Comparison of ENCODE assay signal across 21 cellular contexts in the genomic region with DNA sequence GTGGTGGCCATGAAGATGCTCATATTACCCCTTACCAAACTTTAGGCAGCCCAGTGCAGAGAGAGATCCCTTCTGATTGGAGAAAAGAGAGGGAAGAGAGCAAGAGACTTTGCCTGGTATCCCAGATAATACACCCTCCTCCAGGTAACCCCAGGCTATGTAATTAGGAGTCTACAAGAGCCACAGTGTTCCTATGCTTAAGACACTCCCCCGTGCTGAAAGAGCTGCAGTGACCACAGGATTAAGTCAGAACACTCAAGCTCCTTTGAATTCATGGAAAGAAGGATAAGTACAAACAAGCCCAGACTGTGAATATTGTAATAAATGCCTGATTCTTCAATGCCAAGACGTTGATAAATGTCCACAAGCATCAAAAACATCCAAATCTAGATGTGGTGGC. TPM values are rescaled to one million over a fixed set of nuclear protein-coding genes. Genes with fewer than 3 reads are reported as not detected.
DNase-seq lines count a peak whose midpoint lies in the region; FAIRE-seq and TF ChIP-seq lines count a peak whose summit lies in the region.
"Had no signal": no experiment of that assay in that cellular context is flagged by ENCODE, and none has a peak within 500 bp of the region (broad histone marks: within the 10 kb centered on the region; RNA-seq: fewer than 3 reads in every experiment).

No MANE protein-coding gene starts in this region.

- no peak overlapping the region for H4K91ac ChIP-seq in H1 (replicated peaks; ENCODE audit: insufficient read length, low read length)

- H2BK15ac ChIP-seq in H1 (ENCODE audit: low read length): no peak overlapping the region

- no peak overlapping the region for H2BK5ac ChIP-seq in H1 (ENCODE audit: low read depth, low read length)

- WGBS in H1 (ENCODE audit: extremely low coverage in 1 of 2, insufficient coverage in 1 of 2, insufficient read length in 1 of 2, insufficient replicate concordance in 2 of 2, low coverage in 1 of 2, low lambda C conversion rate in 2 of 2, missing lambda C conversion rate in 1 of 2), 2 experiments: 88% methylated on average over 2 of the region's 2 CpGs; no CpG with 5 or more reads in 1 of the 2 experiments

- H2AFZ ChIP-seq in OCI-LY3 (ENCODE audit: low read depth, low read length) (peak overlapping the region; percentile 37; the same call in 1 of the 2 replicates), H1 (ENCODE audit: low read length) (peak overlapping the region; percentile 24; the same call in 1 of the 2 replicates)

- no peaks in the 10 kb centered on the region for H4K20me1 ChIP-seq in OCI-LY3 (ENCODE audit: insufficient read depth, low read length)
- no peaks in the 10 kb centered on the region for H4K20me1 ChIP-seq in H1 (replicated peaks in 1 of 2; ENCODE audit: control insufficient read depth in 1 of 2, insufficient read depth in 2 of 2, low read length in 2 of 2)
- H4K20me1 ChIP-seq: BLaER1 had no signal

- no peaks in the 10 kb centered on the region for H3K4me1 ChIP-seq in OCI-LY3 (ENCODE audit: low read length)
- H3K4me1 ChIP-seq in H1 (replicated peaks in 1 of 4; ENCODE audit: control insufficient read depth in 3 of 4, insufficient read depth in 4 of 4, low read length in 3 of 4): no peaks in the 10 kb centered on the region
- H3K4me1 ChIP-seq: BLaER1 had no signal

- H4K5ac ChIP-seq in H1 (ENCODE audit: insufficient read length, low read depth, low read length): no peak overlapping the region

- H3K14ac ChIP-seq in H1 (ENCODE audit: insufficient read length): no peak overlapping the region

- H3K4me2 ChIP-seq in OCI-LY3 (ENCODE audit: low read length) (no peak overlapping the region), H1 (ENCODE audit: insufficient read depth in 1 of 2, low read depth in 2 of 2, low read length in 2 of 2) (no peak overlapping the region)
- H3K4me2 ChIP-seq: BLaER1 had no signal

- no peak overlapping the region for H2BK12ac ChIP-seq in H1 (ENCODE audit: low read depth, low read length)

- no peak overlapping the region for H3K4ac ChIP-seq in H1 (replicated peaks; ENCODE audit: insufficient read length, low read depth, low read length)

- no peak for TF ChIP-seq POLR2A in H1 (IDR thresholded peaks at IDR 0.05; ENCODE audit: control extremely low read depth in 1 of 2, low read depth in 2 of 2, low read length in 2 of 2)

- no peak overlapping the region for H2AK5ac ChIP-seq in H1 (ENCODE audit: low read depth, low read length)

- no peak overlapping the region for H3K56ac ChIP-seq in H1 (replicated peaks; ENCODE audit: insufficient read length, low read depth, low read length)

- no peak for TF ChIP-seq EP300 in H1 (IDR thresholded peaks at IDR 0.05; ENCODE audit: borderline replicate concordance in 1 of 2, low read depth in 2 of 2, low read length in 2 of 2)

- H3K36me3 ChIP-seq in OCI-LY3 (replicated peaks; ENCODE audit: low read depth, low read length) (no peaks in the 10 kb centered on the region), H1 (ENCODE audit: control insufficient read depth in 2 of 4, insufficient read depth in 4 of 4, low read length in 3 of 4) (no peaks in the 10 kb centered on the region)
- H3K36me3 ChIP-seq: BLaER1 had no signal

- H3K79me2 ChIP-seq in OCI-LY3 (ENCODE audit: low read length) (no peaks in the 10 kb centered on the region), H1 (ENCODE audit: control insufficient read depth in 1 of 2, insufficient read depth in 2 of 2, low read length in 2 of 2) (no peaks in the 10 kb centered on the region)

- no peak overlapping the region for H4K8ac ChIP-seq in H1 (ENCODE audit: extremely low read depth, insufficient read depth, low read length)

- TF ChIP-seq RAD21 in H1 (IDR thresholded peaks at IDR 0.05 in 1 of 2, conservative IDR thresholded peaks at IDR 0.05 in 1 of 2; ENCODE audit: low read depth in 2 of 2, low read length in 2 of 2): no peak

- DNase-seq in ELF-1 (ENCODE audit: low read depth, low spot score) (peak; percentile 53), H1 (ENCODE audit: low read depth in 1 of 2, low spot score in 2 of 2) (no peak), islet precursor cell (peak; percentile 75), GM03348 (ENCODE audit: low spot score) (no peak), dermis blood vessel endothelial cell (no peak), hypothalamus (lab: John Stamatoyannopoulos, UW) (no peak)
- no peak for DNase-seq in activated CD4-positive, CD25-positive, alpha-beta regulatory T cell treated with anti-CD3 and anti-CD28 coated beads, Interleukin-2, amount 50 U/mL, for 72 hours
- DNase-seq: 8988T; CD4-positive, alpha-beta memory T cell; DMS153; DMS79; GF-D8; HCEC 1CT; IMR-90 had no signal

- H3K9me3 ChIP-seq in OCI-LY3 (ENCODE audit: insufficient read depth, low read length): no peaks in the 10 kb centered on the region
- H3K9me3 ChIP-seq in H1 (ENCODE audit: insufficient read depth in 2 of 2, low read depth in 1 of 2, low read length in 1 of 2): no peaks in the 10 kb centered on the region
- H3K9me3 ChIP-seq: BLaER1 had no signal

- H3K4me3 ChIP-seq in OCI-LY3 (ENCODE audit: low read length): no peak overlapping the region
- H3K4me3 ChIP-seq in H1 (ENCODE audit: extremely low read depth in 1 of 4, insufficient read depth in 2 of 4, low read depth in 3 of 4, low read length in 4 of 4): no peak overlapping the region
- H3K4me3 ChIP-seq: BLaER1, GM12878 had no signal

- no peak for FAIRE-seq in H1 (lab: Jason Lieb, UNC)
- FAIRE-seq: GM12878, GM19239 had no signal

- H3K18ac ChIP-seq in H1 (ENCODE audit: extremely low read depth, low read length): no peak overlapping the region

- H3K23me2 ChIP-seq in H1 (ENCODE audit: low read depth, low read length): no peaks in the 10 kb centered on the region; the same call in 1 of the 2 replicates

- no peak overlapping the region for H2BK20ac ChIP-seq in H1 (ENCODE audit: low read length)

- no peak overlapping the region for H3K23ac ChIP-seq in H1 (ENCODE audit: insufficient read length)

- POLR2A ChIA-PET in H1 (lab: Charles Lee; ENCODE audit: partially characterized antibody): no interaction called here

- no peaks in the 10 kb centered on the region for H3K79me1 ChIP-seq in H1 (ENCODE audit: low read depth, low read length)

- H3K27ac ChIP-seq in OCI-LY3 (ENCODE audit: low read length) (no peak overlapping the region), H1 (ENCODE audit: low read depth, low read length) (no peak overlapping the region)
- H3K27ac ChIP-seq: BLaER1, HL-60 had no signal

- CTCF ChIA-PET in H1 (lab: Charles Lee; ENCODE audit: partially characterized antibody): interaction anchor here (0.7 to 1.2 kb wide), 2 partner anchors 135 to 1318 kb away, joined by 3 read pairs; no protein-coding TSS in a partner anchor

- H3K27me3 ChIP-seq in OCI-LY3 (ENCODE audit: low read depth, low read length): no peaks in the 10 kb centered on the region
- H3K27me3 ChIP-seq in H1 (replicated peaks in 1 of 4; ENCODE audit: control insufficient read depth in 3 of 4, extremely low read depth in 1 of 4, insufficient read depth in 3 of 4, low read length in 3 of 4): no peaks in the 10 kb centered on the region
- H3K27me3 ChIP-seq: BLaER1 had no signal

- H2BK120ac ChIP-seq in H1 (replicated peaks; ENCODE audit: low read depth, low read length): no peak overlapping the region

- TF ChIP-seq CTCF in OCI-LY3 (IDR thresholded peaks at IDR 0.05; ENCODE audit: low read depth, low read length) (no peak), H1 (IDR thresholded peaks at IDR 0.05; ENCODE audit: control extremely low read depth in 1 of 3, insufficient read depth in 1 of 3, low read depth in 1 of 3, low read length in 3 of 3) (no peak)

- H3K9ac ChIP-seq in OCI-LY3 (ENCODE audit: low read length) (no peak overlapping the region), H1 (replicated peaks in 1 of 4; ENCODE audit: extremely low read depth in 1 of 4, low read depth in 3 of 4, low read length in 3 of 4) (peak overlapping the region in 1 of 4 experiments; percentile 6; a peak in 1 of 7 replicates)
- H3K9ac ChIP-seq: BLaER1 had no signal

TF ChIP-seq in H1, 55 proteins besides CTCF, POLR2A, EP300 and RAD21:
- TF ChIP-seq JUND (IDR thresholded peaks at IDR 0.05; ENCODE audit: low read length) (no peak), PHF8 (conservative IDR thresholded peaks at IDR 0.05; ENCODE audit: low read depth, low read length) (no peak), SP1 (IDR thresholded peaks at IDR 0.05; ENCODE audit: low read depth, low read length) (no peak), JUN (IDR thresholded peaks at IDR 0.05; ENCODE audit: low read depth, low read length) (no peak)

RNA-seq across cellular contexts. Expression of a gene that starts 41.4 kb away (rescaled TPM):
- 4.2 and 4.3 TPM in 2 replicates for total RNA-seq in H1 (2021; fragmentation: NEBNext Ultra II Directional; extraction: Animal tissue kit (Norgen Biotek cat#: 25700))
- polyA plus RNA-seq in H1 (2011; rRNA removed): 0.36 and 0.51 TPM in 2 replicates
- 0.74 TPM for polyA plus RNA-seq in H1 (2011; cell fraction: cytosol; rRNA removed)
- 0.33 TPM for polyA plus RNA-seq in H1 (2011; cell fraction: nucleus; rRNA removed)
- polyA plus RNA-seq in H1 (2012, experiment 1 of 2): 0.50 to 1.3 TPM (median 0.74 TPM) in 4 replicates
- 0.14 TPM for polyA plus RNA-seq in H1 (2012, experiment 2 of 2)
- 3.4 TPM for polyA plus RNA-seq in H1 (2013, experiment 1 of 2)
- polyA plus RNA-seq in H1 (2013, experiment 2 of 2): 2.7 TPM
- polyA minus RNA-seq in H1 (2011; rRNA and poly(A)+ RNA removed): 2.2 and 2.3 TPM in 2 replicates
- polyA minus RNA-seq in H1 (2011; cell fraction: cytosol; rRNA and poly(A)+ RNA removed): 0.88 TPM
- polyA minus RNA-seq in H1 (2011; cell fraction: nucleus; rRNA and poly(A)+ RNA removed): 2.6 TPM
- total RNA-seq in dermis blood vessel endothelial cell: 0.56 and 1.0 TPM in 2 replicates
- total RNA-seq: CD4-positive, alpha-beta memory T cell; GM12878; HT1080 had no signal
- polyA plus RNA-seq: CD14-positive monocyte; CD4-positive, alpha-beta memory T cell; GM12878 had no signal

Comparison
In these comparisons a context has a peak if more than half of its experiments do, and no peak if none do; other contexts are left out.
1. DNase-seq: peak in ELF-1 (single experiment) and islet precursor cell (single experiment); none in H1 (0 of 2), GM03348 (single experiment), activated CD4-positive, CD25-positive, alpha-beta regulatory T cell treated with anti-CD3 and anti-CD28 coated beads, Interleukin-2, amount 50 U/mL, for 72 hours (single experiment), dermis blood vessel endothelial cell (single experiment) and hypothalamus (0 of 51).